17 cellular contexts compared by ENCODE assay signal in genomic region chr2:208671312-208671711, GRCh38.
A peak's percentile ranks its signal among the peaks of the same experiment; 100 is the strongest.
DNase-seq lines count a peak whose midpoint lies in the region; ATAC-seq and TF ChIP-seq lines count a peak whose summit lies in the region.
"Had no signal": no experiment of that assay in that cellular context is flagged by ENCODE, and none has a peak within 500 bp of the region (broad histone marks: within the 10 kb centered on the region; RNA-seq: fewer than 3 reads in every experiment).

No MANE protein-coding gene starts in this region.

- H2AFZ ChIP-seq in neural progenitor cell (replicated peaks): peak overlapping the region; percentile 86
- H2AFZ ChIP-seq: GM23248 had no signal

- no peak overlapping the region for H3K4me3 Mint-ChIP-seq in neural progenitor cell

- H3K36me3 Mint-ChIP-seq in neural progenitor cell: no peaks in the 10 kb centered on the region

- no peaks in the 10 kb centered on the region for H3K27me3 Mint-ChIP-seq in neural progenitor cell (ENCODE audit: insufficient read depth, low read depth)

- H3K27ac Mint-ChIP-seq in neural progenitor cell: no peak overlapping the region

- TF ChIP-seq CTCF in neural progenitor cell (IDR thresholded peaks at IDR 0.05) (no peak), testis (IDR thresholded peaks at IDR 0.05) (no peak)

- no peaks in the 10 kb centered on the region for H3K79me2 ChIP-seq in neural progenitor cell (ENCODE audit: low read depth)

- intact Hi-C loops in testis (cut with DNase I; ENCODE audit: low total_unique reads): no loop called here

- H3K27ac ChIP-seq in neural progenitor cell (no peak overlapping the region), testis (no peak overlapping the region)
- H3K27ac ChIP-seq: GM23248, RWPE1 had no signal

- DNase-seq in NCI-H1436 (lab: John Stamatoyannopoulos, UW) (peak; percentile 12), NCI-H1436 treated with DMSO at 0.1 percent for 48 hours (lab: John Stamatoyannopoulos, UW) (no peak), NCI-H2171 (lab: John Stamatoyannopoulos, UW) (peak; percentile 27), erythroblast (lab: John Stamatoyannopoulos, UW) (peak; percentile 56 to 88), neural progenitor cell (ENCODE audit: low spot score) (peak; percentile 24), NCI-H187 (lab: John Stamatoyannopoulos, UW) (no peak), testis (no peak)
- DNase-seq: 8988T, DMS 273 treated with DMSO at 0.1 percent for 48 hours, DND-41, GM23248, IMR-90, PC-3, SIG-M5 had no signal

- no peaks in the 10 kb centered on the region for H3K9me3 Mint-ChIP-seq in neural progenitor cell

- H4K20me1 ChIP-seq in neural progenitor cell (ENCODE audit: low read depth): no peaks in the 10 kb centered on the region

- no peak overlapping the region for H3K9ac ChIP-seq in neural progenitor cell
- H3K9ac ChIP-seq: GM23248 had no signal

- H3K27me3 ChIP-seq in neural progenitor cell (no peaks in the 10 kb centered on the region), testis (no peaks in the 10 kb centered on the region)

- H3K4me1 ChIP-seq in neural progenitor cell: peaks cover 25% of the 10 kb centered on the region
- H3K4me1 ChIP-seq in testis: no peaks in the 10 kb centered on the region

- TF ChIP-seq POLR2A in erythroblast (IDR thresholded peaks at IDR 0.05; ENCODE audit: low read length) (no peak), testis (IDR thresholded peaks at IDR 0.05) (no peak)

- WGBS in testis, 2 donors: 25 to 40% methylated on average over 1 of the region's 1 CpG

- H3K4me3 ChIP-seq in neural progenitor cell: no peak overlapping the region
- no peak overlapping the region for H3K4me3 ChIP-seq in testis
- H3K4me3 ChIP-seq: GM23248 had no signal

- no peaks in the 10 kb centered on the region for H3F3A ChIP-seq in neural progenitor cell (ENCODE audit: low read depth)

- peaks cover 13% of the 10 kb centered on the region for H3K4me1 Mint-ChIP-seq in neural progenitor cell

- no peak for ATAC-seq in GM18861 (IDR thresholded peaks at IDR 0.05; ENCODE audit: unreplicated experiment)
- ATAC-seq: HCT116, PC-3 had no signal

- no peaks in the 10 kb centered on the region for H3K9me3 ChIP-seq in neural progenitor cell (ENCODE audit: low read depth)
- no peaks in the 10 kb centered on the region for H3K9me3 ChIP-seq in testis

- H3K36me3 ChIP-seq in neural progenitor cell (no peaks in the 10 kb centered on the region), testis (ENCODE audit: low read depth, missing control alignments) (no peaks in the 10 kb centered on the region)

- H3K4me2 ChIP-seq in neural progenitor cell: peak overlapping the region; percentile 48

Comparison
In these comparisons a context has a peak if more than half of its experiments do, and no peak if none do; other contexts are left out.
1. DNase-seq: peak in NCI-H1436 (single experiment), NCI-H2171 (single experiment), erythroblast (2 of 2) and neural progenitor cell (single experiment); none in NCI-H1436 treated with DMSO at 0.1 percent for 48 hours (single experiment), NCI-H187 (0 of 2) and testis (single experiment).